Comparison of ENCODE assay signal across 1 cellular context in genomic region chr1:40226187-40226586, GRCh38.
TF ChIP-seq lines count a peak whose summit lies in the region.

No MANE protein-coding gene starts in this region.

TF ChIP-seq in HepG2, 621 proteins besides CTCF, POLR2A, EP300 and RAD21:
- TF ChIP-seq YEATS4 (CRISPR knock-in tag; IDR thresholded peaks at IDR 0.05; ENCODE audit: borderline replicate concordance) (no peak), ZNF234 (CRISPR knock-in tag; conservative IDR thresholded peaks at IDR 0.05) (no peak), KDM3A (CRISPR knock-in tag; IDR thresholded peaks at IDR 0.05; ENCODE audit: low read depth) (no peak), DR1 (CRISPR knock-in tag; IDR thresholded peaks at IDR 0.05) (no peak), ZNF891 (CRISPR knock-in tag; IDR thresholded peaks at IDR 0.05) (no peak), POGK (CRISPR knock-in tag; conservative IDR thresholded peaks at IDR 0.05) (no peak), BATF2 (CRISPR knock-in tag; IDR thresholded peaks at IDR 0.05) (no peak)
